In genomic region chr2:24815171-24815570, GRCh38 we compare ENCODE assay signal across 18 cellular contexts.
"Had no signal": no experiment of that assay in that cellular context is flagged by ENCODE, and none has a peak within 500 bp of the region (broad histone marks: within the 10 kb centered on the region; RNA-seq: fewer than 3 reads in every experiment).

No MANE protein-coding gene starts in this region.

- H3K4me1 ChIP-seq: parathyroid adenoma, prostate gland, stomach, vagina had no signal

- H3K9me3 ChIP-seq: heart left ventricle, prostate gland, right lobe of liver, stomach, vagina had no signal

- H3K4me3 ChIP-seq: coronary artery, heart left ventricle, prostate gland, right lobe of liver, stomach, vagina had no signal

- H3K27ac Mint-ChIP-seq: naive B cell; nephron progenitor cell; stimulated activated naive B cell treated with anti-CD40 and anti-IgM and Interleukin-4, amounts not matched to agents 10 μg/mL and 1 μg/mL and 100 μg/mL, for 72 hours; type B pancreatic cell had no signal

- H2AFZ ChIP-seq: parathyroid adenoma had no signal

- H3K27me3 ChIP-seq: heart left ventricle, right lobe of liver, stomach, vagina had no signal

- DNase-seq: effector CD4-positive, alpha-beta T cell; heart left ventricle; hippocampal formation; left colon; mesendoderm; naive B cell; nephron progenitor cell; right lobe of liver; stimulated activated CD4-positive, alpha-beta T cell treated with anti-CD3 and anti-CD28 coated beads, Interleukin-2, amount 100 ng/mL, for 24 hours; stimulated activated CD4-positive, alpha-beta T cell treated with anti-CD3 and anti-CD28 coated beads, Interleukin-4, amount 100 ng/mL, for 4 hours; stimulated activated naive B cell treated with anti-CD40 and anti-IgM and Interleukin-4, amounts not matched to agents 10 μg/mL and 1 μg/mL and 100 μg/mL, for 72 hours; stomach; substantia nigra had no signal

- H3K4me1 Mint-ChIP-seq: naive B cell; stimulated activated naive B cell treated with anti-CD40 and anti-IgM and Interleukin-4, amounts not matched to agents 10 μg/mL and 1 μg/mL and 100 μg/mL, for 72 hours had no signal

- H3K27me3 Mint-ChIP-seq: naive B cell; stimulated activated naive B cell treated with anti-CD40 and anti-IgM and Interleukin-4, amounts not matched to agents 10 μg/mL and 1 μg/mL and 100 μg/mL, for 72 hours; type B pancreatic cell had no signal

- ATAC-seq: left colon; right lobe of liver; stimulated activated naive B cell treated with anti-CD40 and anti-IgM and Interleukin-4, amounts not matched to agents 10 μg/mL and 1 μg/mL and 100 μg/mL, for 72 hours had no signal

- H3K4me3 Mint-ChIP-seq: naive B cell; nephron progenitor cell; stimulated activated naive B cell treated with anti-CD40 and anti-IgM and Interleukin-4, amounts not matched to agents 10 μg/mL and 1 μg/mL and 100 μg/mL, for 72 hours; type B pancreatic cell had no signal

- H3K36me3 ChIP-seq: prostate gland, right lobe of liver had no signal

- H3K9ac ChIP-seq: parathyroid adenoma had no signal

- H3K9me3 Mint-ChIP-seq: naive B cell; stimulated activated naive B cell treated with anti-CD40 and anti-IgM and Interleukin-4, amounts not matched to agents 10 μg/mL and 1 μg/mL and 100 μg/mL, for 72 hours; type B pancreatic cell had no signal

- H3K27ac ChIP-seq: coronary artery, heart left ventricle, parathyroid adenoma, prostate gland, right lobe of liver, stomach, vagina had no signal
